1 cellular context compared by ENCODE assay signal in the genomic region with DNA sequence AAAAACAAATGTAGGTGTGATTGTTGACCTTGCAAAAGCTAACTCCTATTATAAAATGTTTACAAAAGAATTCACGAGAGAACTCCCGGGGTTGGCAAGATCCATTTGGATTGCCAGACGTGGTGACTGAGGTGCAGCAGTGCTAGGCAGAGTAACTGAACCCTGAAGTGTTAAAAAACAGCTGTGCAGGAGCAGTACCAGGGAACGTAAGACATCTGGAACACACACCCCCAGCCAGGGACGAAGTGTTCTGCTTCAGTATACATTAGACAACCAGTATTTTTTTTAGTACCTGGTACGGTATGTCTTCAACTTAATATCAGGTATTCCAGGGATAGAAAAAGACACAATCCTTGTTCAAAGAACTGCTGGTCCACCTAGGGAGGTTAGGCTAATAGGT.
TF ChIP-seq lines count a peak whose summit lies in the region.

No MANE protein-coding gene starts in this region.

TF ChIP-seq in SK-N-SH, 30 proteins besides CTCF, POLR2A, EP300 and RAD21 (continued from another document):
- TF ChIP-seq, protein P1, sequence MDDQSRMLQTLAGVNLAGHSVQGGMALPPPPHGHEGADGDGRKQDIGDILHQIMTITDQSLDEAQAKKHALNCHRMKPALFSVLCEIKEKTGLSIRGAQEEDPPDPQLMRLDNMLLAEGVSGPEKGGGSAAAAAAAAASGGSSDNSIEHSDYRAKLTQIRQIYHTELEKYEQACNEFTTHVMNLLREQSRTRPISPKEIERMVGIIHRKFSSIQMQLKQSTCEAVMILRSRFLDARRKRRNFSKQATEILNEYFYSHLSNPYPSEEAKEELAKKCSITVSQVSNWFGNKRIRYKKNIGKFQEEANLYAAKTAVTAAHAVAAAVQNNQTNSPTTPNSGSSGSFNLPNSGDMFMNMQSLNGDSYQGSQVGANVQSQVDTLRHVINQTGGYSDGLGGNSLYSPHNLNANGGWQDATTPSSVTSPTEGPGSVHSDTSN (IDR thresholded peaks at IDR 0.05): no peak
- no peak for TF ChIP-seq GATA2 (CRISPR knock-in tag; IDR thresholded peaks at IDR 0.05)
- TF ChIP-seq, protein P2, sequence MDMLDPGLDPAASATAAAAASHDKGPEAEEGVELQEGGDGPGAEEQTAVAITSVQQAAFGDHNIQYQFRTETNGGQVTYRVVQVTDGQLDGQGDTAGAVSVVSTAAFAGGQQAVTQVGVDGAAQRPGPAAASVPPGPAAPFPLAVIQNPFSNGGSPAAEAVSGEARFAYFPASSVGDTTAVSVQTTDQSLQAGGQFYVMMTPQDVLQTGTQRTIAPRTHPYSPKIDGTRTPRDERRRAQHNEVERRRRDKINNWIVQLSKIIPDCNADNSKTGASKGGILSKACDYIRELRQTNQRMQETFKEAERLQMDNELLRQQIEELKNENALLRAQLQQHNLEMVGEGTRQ (IDR thresholded peaks at IDR 0.05; ENCODE audit: borderline replicate concordance, low read depth, low read length): no peak
